In the genomic region with DNA sequence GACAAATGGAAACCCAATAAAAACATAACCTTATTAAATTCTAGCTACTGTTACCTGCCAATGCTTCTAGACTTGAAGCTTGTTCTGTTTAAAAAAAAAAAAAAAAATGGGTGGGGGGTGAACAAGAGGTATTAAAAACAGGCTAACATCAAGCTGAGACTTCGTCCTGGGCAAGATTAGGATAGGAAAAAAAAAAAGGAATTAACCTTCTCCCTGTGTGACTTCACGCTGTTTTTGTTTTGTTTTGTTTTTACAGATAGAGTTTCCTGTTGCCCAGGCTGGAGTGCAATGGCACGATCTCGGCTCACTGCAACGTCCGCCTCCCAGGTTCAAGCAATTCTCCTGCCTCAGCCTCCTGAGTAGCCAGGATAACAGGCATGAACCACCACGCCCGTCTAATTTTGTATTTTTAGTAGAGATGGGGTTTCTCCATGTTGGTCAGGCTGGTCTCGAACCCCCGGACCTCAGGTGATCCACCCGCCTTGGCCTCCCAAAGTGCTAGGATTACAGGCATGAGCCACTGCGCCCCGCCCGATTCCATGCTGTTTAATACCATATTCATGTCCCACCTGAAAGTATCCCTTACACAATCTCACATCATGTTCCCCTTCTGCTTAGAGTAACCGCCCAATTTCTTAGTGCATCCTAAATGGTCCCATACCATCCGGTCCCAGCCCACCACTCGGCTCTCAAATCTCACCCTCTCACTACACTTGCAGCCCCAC, we compare ENCODE assay signal across 11 cellular contexts. TPM values are rescaled to one million over a fixed set of nuclear protein-coding genes. Genes with fewer than 3 reads are reported as not detected.
DNase-seq lines count a peak whose midpoint lies in the region; ATAC-seq and TF ChIP-seq lines count a peak whose summit lies in the region.
"Had no signal": no experiment of that assay in that cellular context is flagged by ENCODE, and none has a peak within 500 bp of the region (broad histone marks: within the 10 kb centered on the region; RNA-seq: fewer than 3 reads in every experiment).

No MANE protein-coding gene starts in this region.

- no peak for ATAC-seq in HG03342 (IDR thresholded peaks at IDR 0.05; ENCODE audit: unreplicated experiment)

- no peaks in the 10 kb centered on the region for H3K27me3 ChIP-seq in OCI-LY1 (ENCODE audit: insufficient read depth, low read length)
- H3K27me3 ChIP-seq in parathyroid adenoma (ENCODE audit: control insufficient read depth, insufficient read depth, low read length): no peaks in the 10 kb centered on the region

- intact Hi-C loops in Calu3 (cut with micrococcal nuclease; ENCODE audit: unreplicated experiment): loop anchor here (10.0 kb wide), 1 partner anchor 62 kb away; no protein-coding TSS in a partner anchor

- peaks cover 17% of the 10 kb centered on the region for H3K4me1 ChIP-seq in OCI-LY1 (ENCODE audit: insufficient read depth, low read length, severe bottlenecking)
- peaks cover 10% of the 10 kb centered on the region for H3K4me1 ChIP-seq in parathyroid adenoma

- no peaks in the 10 kb centered on the region for H4K20me1 ChIP-seq in OCI-LY1 (ENCODE audit: insufficient read depth, low read length)

- H3K27ac ChIP-seq in OCI-LY1 (ENCODE audit: low read depth, low read length, poor library complexity, severe bottlenecking) (no peak overlapping the region), parathyroid adenoma (no peak overlapping the region)

- H3K27me3 Mint-ChIP-seq in Calu3 (ENCODE audit: unreplicated experiment): peaks cover 17% of the 10 kb centered on the region

- H3K36me3 ChIP-seq in OCI-LY1 (ENCODE audit: insufficient read depth, low read length) (no peaks in the 10 kb centered on the region), parathyroid adenoma (ENCODE audit: control insufficient read depth, insufficient read depth, low read length) (no peaks in the 10 kb centered on the region)

- H3K36me3 Mint-ChIP-seq in Calu3 (ENCODE audit: insufficient read depth, unreplicated experiment): peaks cover 39% of the 10 kb centered on the region

- H3K27ac Mint-ChIP-seq in Calu3 (ENCODE audit: unreplicated experiment): peak overlapping the region; percentile 60

- TF ChIP-seq CTCF in Calu3 (IDR thresholded peaks at IDR 0.05; ENCODE audit: unreplicated experiment) (no peak), OCI-LY1 (IDR thresholded peaks at IDR 0.05; ENCODE audit: low read length) (no peak), epithelial cell of esophagus (IDR thresholded peaks at IDR 0.05; ENCODE audit: insufficient read depth, low read depth, low read length, missing control alignments) (no peak), parathyroid adenoma (IDR thresholded peaks at IDR 0.05) (no peak)

- no peaks in the 10 kb centered on the region for H3K9me3 ChIP-seq in OCI-LY1 (ENCODE audit: low read length)
- no peaks in the 10 kb centered on the region for H3K9me3 ChIP-seq in parathyroid adenoma (ENCODE audit: control insufficient read depth, low read length)

- DNase-seq in Calu3 (no peak), epithelial cell of esophagus (ENCODE audit: low read depth) (peak; percentile 50), DMS53 treated with DMSO at 0.1 percent for 48 hours (lab: John Stamatoyannopoulos, UW; ENCODE audit: unreplicated experiment) (no peak), NCI-H748 (lab: John Stamatoyannopoulos, UW; ENCODE audit: unreplicated experiment) (no peak)
- DNase-seq: effector memory CD4-positive, alpha-beta T cell; NCI-H2171; small intestine; T1000 had no signal

- H2AFZ ChIP-seq in OCI-LY1 (ENCODE audit: low read length): no peak overlapping the region
- no peak overlapping the region for H2AFZ ChIP-seq in parathyroid adenoma

- H3K4me1 Mint-ChIP-seq in Calu3 (ENCODE audit: low read depth, unreplicated experiment): peaks cover 32% of the 10 kb centered on the region

- H3F3A ChIP-seq in OCI-LY1 (ENCODE audit: insufficient read depth, low read length): no peaks in the 10 kb centered on the region

- H3K4me3 Mint-ChIP-seq in Calu3 (ENCODE audit: low read depth, unreplicated experiment): peak overlapping the region; percentile 95

- H3K9me3 Mint-ChIP-seq in Calu3 (ENCODE audit: low read depth, unreplicated experiment): no peaks in the 10 kb centered on the region

- H3K9ac ChIP-seq in OCI-LY1 (ENCODE audit: low read length) (no peak overlapping the region), parathyroid adenoma (no peak overlapping the region)

- H3K4me2 ChIP-seq in OCI-LY1 (ENCODE audit: low read length) (peak overlapping the region; percentile 84), parathyroid adenoma (ENCODE audit: low read length) (peak overlapping the region; percentile 10)

- BruUV-seq in Calu3 (replicated peaks; lab: Mats Ljungman, UMichigan): no TSS peak

- no peaks in the 10 kb centered on the region for H3K9me2 ChIP-seq in OCI-LY1 (ENCODE audit: low read depth, low read length)

- CTCF ChIA-PET in Calu3 (lab: Charles Lee): interaction anchor here (1.1 kb wide), 1 partner anchor 125 kb away, joined by 3 read pairs; no protein-coding TSS in a partner anchor

- H3K4me3 ChIP-seq in OCI-LY1 (ENCODE audit: low read depth, low read length, poor library complexity, severe bottlenecking) (peak overlapping the region; percentile 64), epithelial cell of esophagus (ENCODE audit: low read length) (peak overlapping the region; percentile 82), parathyroid adenoma (ENCODE audit: low read depth, low read length) (no peak overlapping the region)

- H3K79me2 ChIP-seq in OCI-LY1 (ENCODE audit: insufficient read depth, low read length) (peaks cover 6% of the 10 kb centered on the region; the same call in 1 of the 2 replicates), parathyroid adenoma (peaks cover 22% of the 10 kb centered on the region)

RNA-seq across cellular contexts. Expression of a gene that starts 2.2 kb away (rescaled TPM):
- total RNA-seq in Calu3 (2022): 19.4 and 23.6 TPM in 2 replicates

RNA-seq across cellular contexts. Expression of a gene that starts 35.5 kb away (rescaled TPM):
- not detected in 2 replicates for total RNA-seq in Calu3 (2022)
